13 cellular contexts compared by ENCODE assay signal in genomic region chrX:39897741-39898097, GRCh38.
DNase-seq lines count a peak whose midpoint lies in the region; ATAC-seq, FAIRE-seq and TF ChIP-seq lines count a peak whose summit lies in the region.
"Had no signal": no experiment of that assay in that cellular context is flagged by ENCODE, and none has a peak within 500 bp of the region (broad histone marks: within the 10 kb centered on the region; RNA-seq: fewer than 3 reads in every experiment).

No MANE protein-coding gene starts in this region.

- H3K4me3 ChIP-seq in breast epithelium (no peak overlapping the region), kidney (ENCODE audit: low read length in 2 of 2) (no peak overlapping the region), tibial artery (no peak overlapping the region)

- ATAC-seq in WTC11 (no peak), GM21367 (IDR thresholded peaks at IDR 0.05; ENCODE audit: unreplicated experiment) (no peak)
- ATAC-seq: HCT116 had no signal

- H3K27me3 ChIP-seq in breast epithelium (peaks cover 0 to 53% of the 10 kb centered on the region in 2 donors), tibial artery (no peaks in the 10 kb centered on the region)
- H3K27me3 ChIP-seq: neutrophil had no signal

- H3K27me3 Mint-ChIP-seq in MCF 10A (ENCODE audit: insufficient read depth, unreplicated experiment) (no peaks in the 10 kb centered on the region), WTC11 (ENCODE audit: low read depth) (peaks cover 8% of the 10 kb centered on the region)

- no TSS peak for BruUV-seq in MCF 10A (replicated peaks; lab: Mats Ljungman, UMichigan)

- H3K9me3 Mint-ChIP-seq in MCF 10A (ENCODE audit: unreplicated experiment), result no peaks in the 10 kb centered on the region
- no peaks in the 10 kb centered on the region for H3K9me3 Mint-ChIP-seq in WTC11
- H3K9me3 Mint-ChIP-seq: activated naive CD4-positive, alpha-beta T cell treated with anti-CD3 and anti-CD28 coated beads for 36 hours had no signal

- FAIRE-seq in kidney (lab: Jason Lieb, UNC), result no peak

- peaks cover 29% of the 10 kb centered on the region for H3K4me1 Mint-ChIP-seq in MCF 10A (ENCODE audit: insufficient read depth, unreplicated experiment)
- H3K4me1 Mint-ChIP-seq in WTC11, result peaks cover 48% of the 10 kb centered on the region

- H3K27ac ChIP-seq in breast epithelium (peak overlapping the region; percentile 49 to 55), kidney (ENCODE audit: low read depth in 2 of 2, low read length in 2 of 2) (peak overlapping the region; percentile 3 to 25), tibial artery (peak overlapping the region; percentile 41 to 47)
- H3K27ac ChIP-seq: neutrophil had no signal

- intact Hi-C loops in breast epithelium (cut with DNase I; ENCODE audit: low total_unique reads), result no loop called here
- intact Hi-C loops in MCF 10A (cut with micrococcal nuclease), result no loop called here
- intact Hi-C loops in kidney (cut with DNase I), result no loop called here
- intact Hi-C loops in tibial artery (cut with DNase I; ENCODE audit: low total_unique reads), result no loop called here

- CTCF ChIA-PET in MCF 10A (lab: Yijun Ruan, JAX), result no interaction called here
- CTCF ChIA-PET in WTC11 (lab: Charles Lee), result interaction anchor here (0.8 to 0.9 kb wide), 2 partner anchors 14 to 81 kb away, joined by 3 to 4 read pairs; no protein-coding TSS in a partner anchor

- peaks cover 0 to 6% of the 10 kb centered on the region in 2 donors for H3K4me1 ChIP-seq in breast epithelium
- peaks cover 11 to 24% of the 10 kb centered on the region in 2 donors for H3K4me1 ChIP-seq in kidney (ENCODE audit: control insufficient read depth in 1 of 2, insufficient read depth in 1 of 2, low read depth in 1 of 2, low read length in 2 of 2)
- H3K4me1 ChIP-seq in tibial artery, result peaks cover 0 to 17% (median 7%) of the 10 kb centered on the region in 4 donors

- no peak for TF ChIP-seq CTCF in breast epithelium (IDR thresholded peaks at IDR 0.05)
- TF ChIP-seq CTCF in MCF 10A (IDR thresholded peaks at IDR 0.05; ENCODE audit: unreplicated experiment), result no peak
- TF ChIP-seq CTCF in WTC11 (IDR thresholded peaks at IDR 0.05), result no peak
- no peak for TF ChIP-seq CTCF in kidney (IDR thresholded peaks at IDR 0.05; ENCODE audit: borderline replicate concordance, extremely low read depth, insufficient read depth)
- no peak for TF ChIP-seq CTCF in tibial artery (IDR thresholded peaks at IDR 0.05)

- no peak for DNase-seq in breast epithelium (ENCODE audit: low spot score in 2 of 2)
- no peak for DNase-seq in MCF 10A (ENCODE audit: unreplicated experiment)
- DNase-seq in WTC11 (ENCODE audit: low spot score), result no peak
- no peak for DNase-seq in kidney
- DNase-seq in tibial artery, result no peak
- DNase-seq in activated CD4-positive, CD25-positive, alpha-beta regulatory T cell treated with anti-CD3 and anti-CD28 coated beads, Interleukin-2, amount 50 U/mL, for 72 hours, result no peak
- DNase-seq in NCI-H510A treated with DMSO at 0.1 percent for 48 hours (lab: John Stamatoyannopoulos, UW), result no peak
- DNase-seq: ACHN; activated CD4-positive, CD25-positive, alpha-beta regulatory T cell; activated naive CD4-positive, alpha-beta T cell treated with anti-CD3 and anti-CD28 coated beads for 36 hours had no signal

- peak overlapping the region in 1 of 2 donors; percentile 26 for H3K9ac ChIP-seq in kidney (ENCODE audit: low read length in 2 of 2)

- H3K27ac Mint-ChIP-seq in MCF 10A (ENCODE audit: low read depth, unreplicated experiment) (no peak overlapping the region), WTC11 (peak overlapping the region; percentile 49; the same call in 1 of the 2 replicates)
- H3K27ac Mint-ChIP-seq: activated naive CD4-positive, alpha-beta T cell treated with anti-CD3 and anti-CD28 coated beads for 36 hours had no signal

- no peaks in the 10 kb centered on the region for H3K36me3 Mint-ChIP-seq in MCF 10A (ENCODE audit: insufficient read depth, unreplicated experiment)
- no peaks in the 10 kb centered on the region for H3K36me3 Mint-ChIP-seq in WTC11

- POLR2A ChIA-PET in MCF 10A (lab: Yijun Ruan, JAX), result interaction anchor here (0.6 kb wide), 1 partner anchor 28 kb away, joined by 3 read pairs; no protein-coding TSS in a partner anchor
- POLR2A ChIA-PET in WTC11 (lab: Charles Lee), result no interaction called here

- no peaks in the 10 kb centered on the region for H3K36me3 ChIP-seq in breast epithelium
- H3K36me3 ChIP-seq in kidney (ENCODE audit: control insufficient read depth in 1 of 2, insufficient read depth in 2 of 2, low read length in 2 of 2), result no peaks in the 10 kb centered on the region
- no peaks in the 10 kb centered on the region for H3K36me3 ChIP-seq in tibial artery
- H3K36me3 ChIP-seq: neutrophil had no signal

- H3K9me3 ChIP-seq in breast epithelium (no peaks in the 10 kb centered on the region), kidney (ENCODE audit: control insufficient read depth in 1 of 2, low read length in 2 of 2) (no peaks in the 10 kb centered on the region), tibial artery (no peaks in the 10 kb centered on the region)
- H3K9me3 ChIP-seq: neutrophil had no signal

- H3K4me3 Mint-ChIP-seq in MCF 10A (ENCODE audit: unreplicated experiment) (no peak overlapping the region), WTC11 (no peak overlapping the region)
- H3K4me3 Mint-ChIP-seq: activated naive CD4-positive, alpha-beta T cell treated with anti-CD3 and anti-CD28 coated beads for 36 hours had no signal

- TF ChIP-seq POLR2A in breast epithelium (IDR thresholded peaks at IDR 0.05), result no peak

TF ChIP-seq in WTC11, 78 proteins besides CTCF, POLR2A, EP300 and RAD21:
- TF ChIP-seq GTF2I (CRISPR knock-in tag; conservative IDR thresholded peaks at IDR 0.05), result no peak
- TF ChIP-seq NFATC4 (CRISPR knock-in tag; IDR thresholded peaks at IDR 0.05), result no peak
- TF ChIP-seq, protein P1, sequence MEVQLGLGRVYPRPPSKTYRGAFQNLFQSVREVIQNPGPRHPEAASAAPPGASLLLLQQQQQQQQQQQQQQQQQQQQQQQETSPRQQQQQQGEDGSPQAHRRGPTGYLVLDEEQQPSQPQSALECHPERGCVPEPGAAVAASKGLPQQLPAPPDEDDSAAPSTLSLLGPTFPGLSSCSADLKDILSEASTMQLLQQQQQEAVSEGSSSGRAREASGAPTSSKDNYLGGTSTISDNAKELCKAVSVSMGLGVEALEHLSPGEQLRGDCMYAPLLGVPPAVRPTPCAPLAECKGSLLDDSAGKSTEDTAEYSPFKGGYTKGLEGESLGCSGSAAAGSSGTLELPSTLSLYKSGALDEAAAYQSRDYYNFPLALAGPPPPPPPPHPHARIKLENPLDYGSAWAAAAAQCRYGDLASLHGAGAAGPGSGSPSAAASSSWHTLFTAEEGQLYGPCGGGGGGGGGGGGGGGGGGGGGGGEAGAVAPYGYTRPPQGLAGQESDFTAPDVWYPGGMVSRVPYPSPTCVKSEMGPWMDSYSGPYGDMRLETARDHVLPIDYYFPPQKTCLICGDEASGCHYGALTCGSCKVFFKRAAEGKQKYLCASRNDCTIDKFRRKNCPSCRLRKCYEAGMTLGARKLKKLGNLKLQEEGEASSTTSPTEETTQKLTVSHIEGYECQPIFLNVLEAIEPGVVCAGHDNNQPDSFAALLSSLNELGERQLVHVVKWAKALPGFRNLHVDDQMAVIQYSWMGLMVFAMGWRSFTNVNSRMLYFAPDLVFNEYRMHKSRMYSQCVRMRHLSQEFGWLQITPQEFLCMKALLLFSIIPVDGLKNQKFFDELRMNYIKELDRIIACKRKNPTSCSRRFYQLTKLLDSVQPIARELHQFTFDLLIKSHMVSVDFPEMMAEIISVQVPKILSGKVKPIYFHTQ (CRISPR knock-in tag; IDR thresholded peaks at IDR 0.05), result no peak
- TF ChIP-seq ZNF219 (CRISPR knock-in tag; IDR thresholded peaks at IDR 0.05; ENCODE audit: borderline replicate concordance), result no peak
